ENCODE assay signal across 17 cellular contexts in genomic region chr11:73974611-73975478, GRCh38. TPM values are rescaled to one million over a fixed set of nuclear protein-coding genes. Genes with fewer than 3 reads are reported as not detected.
A peak's percentile ranks its signal among the peaks of the same experiment; 100 is the strongest.
DNase-seq lines count a peak whose midpoint lies in the region; ATAC-seq and TF ChIP-seq lines count a peak whose summit lies in the region.
"Had no signal": no experiment of that assay in that cellular context is flagged by ENCODE, and none has a peak within 500 bp of the region (broad histone marks: within the 10 kb centered on the region; RNA-seq: fewer than 3 reads in every experiment).

No MANE protein-coding gene starts in this region.

- POLR2A ChIA-PET in A673 (lab: Charles Lee; ENCODE audit: low non-redundant PET) = interaction anchor here (0.5 kb wide), 1 partner anchor 191 kb away, joined by 3 read pairs; no protein-coding TSS in a partner anchor
- POLR2A ChIA-PET in activated CD8-positive, alpha-beta T cell treated with anti-CD3 and anti-CD28 coated beads for 36 hours (lab: Charles Lee) = interaction anchor here (0.6 to 16.4 kb wide), 6 partner anchors 9 to 148 kb away, joined by 3 to 269 read pairs (median 5); partner anchors contain the start of gene UCP3

- H3K27me3 Mint-ChIP-seq in CD4-positive, CD25-positive, alpha-beta regulatory T cell = no peaks in the 10 kb centered on the region
- H3K27me3 Mint-ChIP-seq in activated CD8-positive, alpha-beta T cell treated with anti-CD3 and anti-CD28 coated beads for 36 hours = no peaks in the 10 kb centered on the region
- H3K27me3 Mint-ChIP-seq in memory B cell = no peaks in the 10 kb centered on the region

- peaks cover 61% of the 10 kb centered on the region for H3K36me3 ChIP-seq in A673 (ENCODE audit: insufficient read depth, low read length, poor library complexity, severe bottlenecking)
- peaks cover 52% of the 10 kb centered on the region for H3K36me3 ChIP-seq in CD4-positive, CD25-positive, alpha-beta regulatory T cell (ENCODE audit: control insufficient read depth, insufficient read depth, low read length)
- H3K36me3 ChIP-seq: prostate gland had no signal

- DNase-seq in A673 (ENCODE audit: low spot score) (no peak), memory B cell (ENCODE audit: low spot score in 2 of 2) (no peak), NCI-H1048 (lab: John Stamatoyannopoulos, UW) (no peak)
- DNase-seq in CD4-positive, CD25-positive, alpha-beta regulatory T cell = no peak
- DNase-seq in activated CD8-positive, alpha-beta T cell treated with anti-CD3 and anti-CD28 coated beads for 36 hours = no peak
- DNase-seq in stimulated activated CD4-positive, alpha-beta T cell treated with anti-CD3 and anti-CD28 coated beads, Interleukin-15, amount 100 ng/mL, for 24 hours = no peak
- DNase-seq in stimulated activated CD4-positive, alpha-beta T cell treated with anti-CD3 and anti-CD28 coated beads, Interleukin-4, amount 100 ng/mL, for 24 hours = no peak
- DNase-seq: GOT3, NCI-H1417 treated with DMSO at 0.1 percent for 48 hours, NCI-H510A treated with DMSO at 0.1 percent for 48 hours had no signal

- no peaks in the 10 kb centered on the region for H3K9me3 ChIP-seq in A673 (ENCODE audit: low read depth, low read length, poor library complexity, severe bottlenecking)
- H3K9me3 ChIP-seq in CD4-positive, CD25-positive, alpha-beta regulatory T cell (ENCODE audit: control insufficient read depth in 2 of 2, low read length in 2 of 2) = no peaks in the 10 kb centered on the region
- H3K9me3 ChIP-seq: heart left ventricle, prostate gland, tibial artery had no signal

- intact Hi-C loops in A673 (cut with micrococcal nuclease; ENCODE audit: unreplicated experiment) = loop anchor here (5.0 kb wide), 1 partner anchor 472 kb away; no protein-coding TSS in a partner anchor
- intact Hi-C loops in activated CD8-positive, alpha-beta T cell treated with anti-CD3 and anti-CD28 coated beads for 36 hours (cut with micrococcal nuclease) = loop anchor here (5.0 kb wide), 1 partner anchor 32 kb away; the partner anchor contains the start of gene UCP3

- peaks cover 56% of the 10 kb centered on the region for H3K36me3 Mint-ChIP-seq in CD4-positive, CD25-positive, alpha-beta regulatory T cell
- peaks cover 69% of the 10 kb centered on the region for H3K36me3 Mint-ChIP-seq in activated CD8-positive, alpha-beta T cell treated with anti-CD3 and anti-CD28 coated beads for 36 hours (ENCODE audit: low read depth)
- H3K36me3 Mint-ChIP-seq in memory B cell = peaks cover 43% of the 10 kb centered on the region

- peak overlapping the region; percentile 15 for H3K27ac ChIP-seq in A673 (ENCODE audit: low read depth, low read length, poor library complexity, severe bottlenecking)
- peak overlapping the region; percentile 97 for H3K27ac ChIP-seq in CD4-positive, CD25-positive, alpha-beta regulatory T cell (ENCODE audit: insufficient read depth, low read length, poor library complexity, severe bottlenecking)
- H3K27ac ChIP-seq: prostate gland, tibial artery had no signal

- peak overlapping the region; percentile 87 to 95 (median 94) for H3K27ac Mint-ChIP-seq in CD4-positive, CD25-positive, alpha-beta regulatory T cell
- H3K27ac Mint-ChIP-seq in activated CD8-positive, alpha-beta T cell treated with anti-CD3 and anti-CD28 coated beads for 36 hours = peak overlapping the region; percentile 98
- peak overlapping the region; percentile 98 for H3K27ac Mint-ChIP-seq in memory B cell

- H3K27me3 ChIP-seq in A673 (replicated peaks; ENCODE audit: insufficient read depth, low read depth, low read length, poor library complexity) = no peaks in the 10 kb centered on the region
- no peaks in the 10 kb centered on the region for H3K27me3 ChIP-seq in CD4-positive, CD25-positive, alpha-beta regulatory T cell (ENCODE audit: control insufficient read depth, insufficient read depth, low read length)
- H3K27me3 ChIP-seq: heart left ventricle, tibial artery had no signal

- no peak for ATAC-seq in CD4-positive, CD25-positive, alpha-beta regulatory T cell (ENCODE audit: low read depth in 2 of 2)
- no peak for ATAC-seq in activated CD8-positive, alpha-beta T cell treated with anti-CD3 and anti-CD28 coated beads for 36 hours
- ATAC-seq in memory B cell (ENCODE audit: low read depth) (no peak), GM18909 (IDR thresholded peaks at IDR 0.05; ENCODE audit: poor library complexity, unreplicated experiment) (no peak)

- CTCF ChIA-PET in A673 (lab: Charles Lee) = interaction anchor here (0.6 kb wide), 1 partner anchor 265 kb away, joined by 4 read pairs; no protein-coding TSS in a partner anchor
- CTCF ChIA-PET in activated CD8-positive, alpha-beta T cell treated with anti-CD3 and anti-CD28 coated beads for 36 hours (lab: Charles Lee) = interaction anchor here (1.5 to 2.5 kb wide), 2 partner anchors 11 kb away, joined by 3 to 13 read pairs; no protein-coding TSS in a partner anchor

- peak overlapping the region; percentile 75 to 99 (median 92) for H3K4me3 Mint-ChIP-seq in CD4-positive, CD25-positive, alpha-beta regulatory T cell
- H3K4me3 Mint-ChIP-seq in activated CD8-positive, alpha-beta T cell treated with anti-CD3 and anti-CD28 coated beads for 36 hours = no peak overlapping the region
- H3K4me3 Mint-ChIP-seq in memory B cell = peak overlapping the region; percentile 22

- no peak for TF ChIP-seq CTCF in A673 (conservative IDR thresholded peaks at IDR 0.05; ENCODE audit: low read depth, low read length)
- no peak for TF ChIP-seq CTCF in activated CD8-positive, alpha-beta T cell treated with anti-CD3 and anti-CD28 coated beads for 36 hours (IDR thresholded peaks at IDR 0.05)

- H3K9me3 Mint-ChIP-seq in CD4-positive, CD25-positive, alpha-beta regulatory T cell = no peaks in the 10 kb centered on the region
- no peaks in the 10 kb centered on the region for H3K9me3 Mint-ChIP-seq in activated CD8-positive, alpha-beta T cell treated with anti-CD3 and anti-CD28 coated beads for 36 hours
- H3K9me3 Mint-ChIP-seq in memory B cell = no peaks in the 10 kb centered on the region

- no peak overlapping the region for H3K4me3 ChIP-seq in A673 (ENCODE audit: low read depth, low read length, poor library complexity, severe bottlenecking)
- peak overlapping the region; percentile 59 for H3K4me3 ChIP-seq in CD4-positive, CD25-positive, alpha-beta regulatory T cell (ENCODE audit: low read depth, low read length)
- H3K4me3 ChIP-seq: heart left ventricle, prostate gland, tibial artery had no signal

- H3K4me1 ChIP-seq in A673 (ENCODE audit: insufficient read depth, low read length, poor library complexity, severe bottlenecking) = no peaks in the 10 kb centered on the region
- H3K4me1 ChIP-seq in CD4-positive, CD25-positive, alpha-beta regulatory T cell (ENCODE audit: control insufficient read depth, insufficient read depth, low read length, poor library complexity, severe bottlenecking) = peaks cover 100% of the 10 kb centered on the region
- H3K4me1 ChIP-seq: prostate gland, tibial artery had no signal

- H3K4me1 Mint-ChIP-seq in CD4-positive, CD25-positive, alpha-beta regulatory T cell = peaks cover 5 to 99% (median 59%) of the 10 kb centered on the region in 4 donors
- peaks cover 87% of the 10 kb centered on the region for H3K4me1 Mint-ChIP-seq in activated CD8-positive, alpha-beta T cell treated with anti-CD3 and anti-CD28 coated beads for 36 hours (ENCODE audit: low read depth)
- H3K4me1 Mint-ChIP-seq in memory B cell = peaks cover 74% of the 10 kb centered on the region

- no TSS peak for BruUV-seq in A673 (replicated peaks; lab: Mats Ljungman, UMichigan)

RNA-seq across cellular contexts. Expression of gene UCP2, which starts 7.8 kb away (rescaled TPM):
- total RNA-seq in A673 (2021) = 88.5 and 106 TPM in 2 replicates
- 850 TPM for total RNA-seq in CD4-positive, CD25-positive, alpha-beta regulatory T cell
- polyA plus RNA-seq in CD4-positive, CD25-positive, alpha-beta regulatory T cell = 1,000 to 10,000 TPM; 1,262 to 2,276 (median 1,740) TPM
- total RNA-seq in activated CD8-positive, alpha-beta T cell treated with anti-CD3 and anti-CD28 coated beads for 36 hours = 100 to 1,000 TPM; 244 to 252 TPM

RNA-seq across cellular contexts. Expression of gene DNAJB13, which starts 24.0 kb away (rescaled TPM):
- 0.41 TPM in 1 of 2 replicates, not detected in the other for total RNA-seq in A673 (2021)
- not detected for total RNA-seq in CD4-positive, CD25-positive, alpha-beta regulatory T cell
- polyA plus RNA-seq in CD4-positive, CD25-positive, alpha-beta regulatory T cell = under 1 TPM in 2 of 4 donors, not detected in 2; 0.32 to 0.33 TPM
- under 1 TPM in 1 of 2 experiments, not detected in 1; 0.18 TPM for total RNA-seq in activated CD8-positive, alpha-beta T cell treated with anti-CD3 and anti-CD28 coated beads for 36 hours
- total RNA-seq: Daoy, esophagus mucosa, heart left ventricle, kidney epithelial cell had no signal

RNA-seq across cellular contexts. Expression of gene UCP3, which starts 34.0 kb away (rescaled TPM):
- 2.3 and 3.6 TPM in 2 replicates for total RNA-seq in A673 (2021)
- 5.6 TPM for total RNA-seq in CD4-positive, CD25-positive, alpha-beta regulatory T cell
- under 1 TPM; 0.16 to 0.34 (median 0.24) TPM for polyA plus RNA-seq in CD4-positive, CD25-positive, alpha-beta regulatory T cell
- total RNA-seq in activated CD8-positive, alpha-beta T cell treated with anti-CD3 and anti-CD28 coated beads for 36 hours = 1 to 10 TPM; 1.5 to 2.2 TPM
